In the genomic region with DNA sequence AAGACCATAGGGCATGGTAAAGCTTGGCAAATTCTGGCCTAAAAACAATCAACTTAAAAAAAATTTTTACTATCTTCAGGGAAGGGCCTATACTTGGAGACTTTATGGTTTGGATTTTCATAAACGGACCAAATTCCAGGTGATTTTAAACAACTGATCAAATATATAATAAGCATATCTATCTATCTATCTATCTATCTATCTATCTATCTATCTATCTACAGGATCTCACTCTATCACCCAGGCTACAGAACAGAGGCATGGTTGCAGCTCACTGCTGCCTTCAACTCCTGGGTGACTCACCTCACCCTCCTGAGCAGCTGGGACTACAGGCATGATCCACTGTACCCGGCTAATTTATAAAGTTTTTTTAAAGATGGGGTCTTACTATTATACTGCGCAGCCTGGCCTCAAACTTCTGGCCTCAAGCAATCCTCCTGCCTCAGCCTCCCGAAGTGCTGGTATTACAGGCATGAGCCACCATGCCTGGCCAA, we compare ENCODE assay signal across 28 cellular contexts. TPM values are rescaled to one million over a fixed set of nuclear protein-coding genes. Genes with fewer than 3 reads are reported as not detected.
DNase-seq lines count a peak whose midpoint lies in the region; ATAC-seq, FAIRE-seq and TF ChIP-seq lines count a peak whose summit lies in the region.
"Had no signal": no experiment of that assay in that cellular context is flagged by ENCODE, and none has a peak within 500 bp of the region (broad histone marks: within the 10 kb centered on the region; RNA-seq: fewer than 3 reads in every experiment).

No MANE protein-coding gene starts in this region.

- intact Hi-C loops in IMR-90 (cut with micrococcal nuclease), result no loop called here

- H2BK20ac ChIP-seq in IMR-90 (ENCODE audit: low read depth, low read length), result no peak overlapping the region

- no peak overlapping the region for H4K5ac ChIP-seq in IMR-90 (ENCODE audit: low read depth, low read length)

- no peaks in the 10 kb centered on the region for H3K27me3 Mint-ChIP-seq in T-helper 2 cell treated with Interferon-gamma antibody and Interleukin-4, amounts not matched to agents 5 μg/mL and 100 μg/mL, for 36 hours (ENCODE audit: low read depth)
- H3K27me3 Mint-ChIP-seq: activated CD8-positive, alpha-beta memory T cell treated with anti-CD3 and anti-CD28 coated beads, Interleukin-2, amount 10 ng/mL, durations not matched to agents 7 days and 5 days; CD4-positive, alpha-beta memory T cell had no signal

- H3K14ac ChIP-seq in IMR-90 (replicated peaks; ENCODE audit: low read depth, low read length) (no peak overlapping the region), trophoblast cell (ENCODE audit: low read length) (no peak overlapping the region)

- CTCF ChIA-PET in IMR-90 (lab: Yijun Ruan, JAX), result interaction anchor here (1.5 kb wide), 1 partner anchor 27 kb away, joined by 4 read pairs; no protein-coding TSS in a partner anchor

- in situ Hi-C loops in IMR-90 (cut with MboI; ENCODE audit: low sequenced_read_pairs), result no loop called here

- WGBS in IMR-90 (ENCODE audit: extremely low coverage in 2 of 2, insufficient read length in 1 of 2), 2 experiments, result 80% methylated on average over 1 of the region's 4 CpGs; no CpG with 5 or more reads in 1 of the 2 experiments
- WGBS in trophoblast cell (ENCODE audit: extremely low coverage, insufficient coverage, insufficient read length), result no CpG with 5 or more reads among the region's 4 CpGs

- H3K4ac ChIP-seq in IMR-90 (ENCODE audit: low read depth, low read length) (no peak overlapping the region), trophoblast cell (ENCODE audit: low read depth, low read length) (peak overlapping the region; percentile 14)

- no TSS peak for BruUV-seq in IMR-90 (replicated peaks; lab: Mats Ljungman, UMichigan)

- POLR2A ChIA-PET in IMR-90 (lab: Charles Lee; ENCODE audit: unreplicated experiment), result no interaction called here

- H3K79me2 ChIP-seq in trophoblast cell (ENCODE audit: control insufficient read depth, insufficient read depth, low read length, poor library complexity), result no peaks in the 10 kb centered on the region

- H3K23ac ChIP-seq in IMR-90 (ENCODE audit: low read depth, low read length), result no peak overlapping the region
- no peak overlapping the region for H3K23ac ChIP-seq in trophoblast cell (ENCODE audit: low read length)

- H2BK15ac ChIP-seq in IMR-90 (ENCODE audit: low read depth, low read length), result no peak overlapping the region

- no peak overlapping the region for H4K12ac ChIP-seq in trophoblast cell (ENCODE audit: low read depth, low read length)

- H3K36me3 Mint-ChIP-seq in T-helper 2 cell treated with Interferon-gamma antibody and Interleukin-4, amounts not matched to agents 5 μg/mL and 100 μg/mL, for 36 hours (ENCODE audit: low read depth), result peaks cover 19% of the 10 kb centered on the region

- H3K27me3 ChIP-seq in IMR-90 (ENCODE audit: control insufficient read depth, insufficient read depth, low read length), result no peaks in the 10 kb centered on the region
- no peaks in the 10 kb centered on the region for H3K27me3 ChIP-seq in trophoblast cell (ENCODE audit: insufficient read depth, low read length)
- H3K27me3 ChIP-seq: body of pancreas, gastroesophageal sphincter, SJSA1, stomach, tibial nerve had no signal

- DNase-seq in IMR-90 (peak; percentile 28), choroid plexus epithelial cell (ENCODE audit: low read depth) (peak; percentile 32), trophoblast cell (no peak), inferior parietal cortex (ENCODE audit: extremely low spot score) (no peak), H54 (ENCODE audit: insufficient read length, low spot score) (no peak)
- DNase-seq in T-helper 2 cell treated with Interferon-gamma antibody and Interleukin-4, amounts not matched to agents 5 μg/mL and 100 μg/mL, for 36 hours (ENCODE audit: low spot score), result no peak
- DNase-seq: activated CD4-positive, alpha-beta T cell treated with anti-CD3 and anti-CD28 coated beads for 48 hours; activated CD8-positive, alpha-beta memory T cell treated with anti-CD3 and anti-CD28 coated beads, Interleukin-2, amount 10 ng/mL, durations not matched to agents 7 days and 5 days; body of pancreas; CD4-positive, alpha-beta memory T cell; DMS 273 treated with DMSO at 0.1 percent for 48 hours; effector CD8-positive, alpha-beta T cell; islet precursor cell; NCI-H2171; NCI-H524; nephron progenitor cell; posterior cingulate gyrus; stomach had no signal

- no peaks in the 10 kb centered on the region for H3K9me3 Mint-ChIP-seq in T-helper 2 cell treated with Interferon-gamma antibody and Interleukin-4, amounts not matched to agents 5 μg/mL and 100 μg/mL, for 36 hours
- H3K9me3 Mint-ChIP-seq: activated naive CD4-positive, alpha-beta T cell treated with anti-CD3 and anti-CD28 coated beads, Interleukin-2, amount 50 U/mL, for 72 hours; CD4-positive, alpha-beta memory T cell; GM23338 had no signal

- no peak overlapping the region for H3K27ac Mint-ChIP-seq in T-helper 2 cell treated with Interferon-gamma antibody and Interleukin-4, amounts not matched to agents 5 μg/mL and 100 μg/mL, for 36 hours
- H3K27ac Mint-ChIP-seq: activated CD8-positive, alpha-beta memory T cell treated with anti-CD3 and anti-CD28 coated beads, Interleukin-2, amount 10 ng/mL, durations not matched to agents 7 days and 5 days; CD4-positive, alpha-beta memory T cell; GM23338; nephron progenitor cell had no signal

- no peak overlapping the region for H2BK12ac ChIP-seq in trophoblast cell (ENCODE audit: low read length)

- peaks cover 34% of the 10 kb centered on the region for H3K4me1 Mint-ChIP-seq in T-helper 2 cell treated with Interferon-gamma antibody and Interleukin-4, amounts not matched to agents 5 μg/mL and 100 μg/mL, for 36 hours (ENCODE audit: low read depth)

- FAIRE-seq in H54 (lab: Jason Lieb, UNC), result no peak
- FAIRE-seq: colon, G401.6, RCC 7860 had no signal

- H3K9me1 ChIP-seq in IMR-90 (ENCODE audit: insufficient read depth, low read length), result peaks cover 3% of the 10 kb centered on the region; the same call in 1 of the 2 replicates

- H4K20me1 ChIP-seq in IMR-90 (ENCODE audit: insufficient read depth, low read length), result peaks cover 25% of the 10 kb centered on the region

- H3K4me2 ChIP-seq in IMR-90 (ENCODE audit: low read depth, low read length) (no peak overlapping the region), trophoblast cell (ENCODE audit: low read length) (no peak overlapping the region)
- H3K4me2 ChIP-seq: GM23338 had no signal

- H2BK5ac ChIP-seq in IMR-90 (ENCODE audit: low read depth, low read length, poor library complexity, severe bottlenecking) (no peak overlapping the region), trophoblast cell (ENCODE audit: low read depth, low read length, poor library complexity) (no peak overlapping the region)

- H2AK9ac ChIP-seq in IMR-90 (replicated peaks; ENCODE audit: low read depth, low read length, poor library complexity), result no peak overlapping the region

- H4K91ac ChIP-seq in IMR-90 (ENCODE audit: insufficient read depth, low read depth, low read length), result no peak overlapping the region
- H4K91ac ChIP-seq in trophoblast cell (ENCODE audit: low read depth, low read length), result no peak overlapping the region

- H3K27ac ChIP-seq in IMR-90 (ENCODE audit: insufficient read depth, low read length) (no peak overlapping the region), trophoblast cell (ENCODE audit: low read depth, low read length) (no peak overlapping the region)
- H3K27ac ChIP-seq: body of pancreas, gastroesophageal sphincter, SJSA1, stomach, tibial nerve had no signal

- ATAC-seq in IMR-90 (ENCODE audit: low read depth) (peak; percentile 57; the same call in 1 of the 2 replicates), SK-N-SH treated with all-trans-retinoic acid at 6 μM for 48 hours (0 out of 3 replicates have a peak, but pooled peaks have one; percentile 28)
- ATAC-seq: activated CD8-positive, alpha-beta memory T cell treated with anti-CD3 and anti-CD28 coated beads, Interleukin-2, amount 10 ng/mL, durations not matched to agents 7 days and 5 days; activated naive CD4-positive, alpha-beta T cell treated with anti-CD3 and anti-CD28 coated beads, Interleukin-2, amount 50 U/mL, for 72 hours; body of pancreas; gastroesophageal sphincter; GM23338; sciatic nerve had no signal

- H3K9me3 ChIP-seq in IMR-90 (ENCODE audit: control insufficient read depth, insufficient read depth, low read length) (no peaks in the 10 kb centered on the region), trophoblast cell (ENCODE audit: insufficient read depth, low read depth, low read length) (no peaks in the 10 kb centered on the region)
- H3K9me3 ChIP-seq: body of pancreas, gastroesophageal sphincter, SJSA1, stomach, tibial nerve had no signal

- H3K9ac ChIP-seq in IMR-90 (ENCODE audit: low read depth, low read length), result no peak overlapping the region
- H3K9ac ChIP-seq in trophoblast cell (ENCODE audit: low read length), result no peak overlapping the region

- H3K56ac ChIP-seq in IMR-90 (ENCODE audit: extremely low read depth, insufficient read depth, low read length), result no peak overlapping the region

- H3K18ac ChIP-seq in IMR-90 (ENCODE audit: low read depth, low read length), result no peak overlapping the region
- no peak overlapping the region for H3K18ac ChIP-seq in trophoblast cell (ENCODE audit: low read length)

- no peak overlapping the region for H3K4me3 ChIP-seq in IMR-90 (ENCODE audit: insufficient read depth, low read depth, low read length)
- no peak overlapping the region for H3K4me3 ChIP-seq in choroid plexus epithelial cell (ENCODE audit: low read depth, low read length)
- H3K4me3 ChIP-seq in trophoblast cell (ENCODE audit: low read depth, low read length), result no peak overlapping the region
- H3K4me3 ChIP-seq: body of pancreas, gastroesophageal sphincter, GM23338, SJSA1, stomach, tibial nerve had no signal

- TF ChIP-seq CTCF in IMR-90 (conservative IDR thresholded peaks at IDR 0.05; ENCODE audit: low read depth, low read length), result no peak
- TF ChIP-seq CTCF in choroid plexus epithelial cell (conservative IDR thresholded peaks at IDR 0.05; ENCODE audit: low read depth, low read length), result no peak

- no peak overlapping the region for H2BK120ac ChIP-seq in IMR-90 (ENCODE audit: low read depth, low read length)
- no peak overlapping the region for H2BK120ac ChIP-seq in trophoblast cell (ENCODE audit: insufficient read depth, low read length, poor library complexity)

- H2AK5ac ChIP-seq in IMR-90 (ENCODE audit: low read depth, low read length) (no peak overlapping the region), trophoblast cell (ENCODE audit: low read length) (no peak overlapping the region)

- dilution Hi-C loops in IMR-90 (cut with HindIII; ENCODE audit: low sequenced_read_pairs, unreplicated experiment), result no loop called here

- H3K4me1 ChIP-seq in IMR-90 (ENCODE audit: control insufficient read depth, insufficient read depth, low read length) (peaks cover 5% of the 10 kb centered on the region), trophoblast cell (ENCODE audit: control insufficient read depth in 1 of 2, insufficient read depth in 2 of 2, low read length in 2 of 2) (peaks cover 0 to 3% of the 10 kb centered on the region in 2 experiments)

- H3K36me3 ChIP-seq in IMR-90 (ENCODE audit: control insufficient read depth, insufficient read depth, low read length), result no peaks in the 10 kb centered on the region
- H3K36me3 ChIP-seq in trophoblast cell (ENCODE audit: control insufficient read depth in 1 of 2, insufficient read depth in 2 of 2, low read length in 2 of 2), result no peaks in the 10 kb centered on the region
- H3K36me3 ChIP-seq: gastroesophageal sphincter, SJSA1, stomach, tibial nerve had no signal

- H2AFZ ChIP-seq in IMR-90 (replicated peaks; ENCODE audit: low read length, poor library complexity), result no peak overlapping the region
- H2AFZ ChIP-seq in trophoblast cell (ENCODE audit: insufficient read depth, low read length, poor library complexity), result no peak overlapping the region
- H2AFZ ChIP-seq: GM23338 had no signal

- no peak for TF ChIP-seq RAD21 in IMR-90 (IDR thresholded peaks at IDR 0.05; ENCODE audit: low read length)

- H3K79me1 ChIP-seq in IMR-90 (ENCODE audit: low read depth in 1 of 2, low read length in 2 of 2) (peaks cover 12 to 69% of the 10 kb centered on the region in 2 experiments; a peak in 3 of 4 replicates), trophoblast cell (ENCODE audit: low read length) (no peaks in the 10 kb centered on the region)

- H4K8ac ChIP-seq in IMR-90 (ENCODE audit: low read depth in 2 of 2, low read length in 2 of 2) (no peak overlapping the region), trophoblast cell (ENCODE audit: low read depth, low read length) (no peak overlapping the region)

- no peak overlapping the region for H3K4me3 Mint-ChIP-seq in T-helper 2 cell treated with Interferon-gamma antibody and Interleukin-4, amounts not matched to agents 5 μg/mL and 100 μg/mL, for 36 hours
- H3K4me3 Mint-ChIP-seq: activated CD8-positive, alpha-beta memory T cell treated with anti-CD3 and anti-CD28 coated beads, Interleukin-2, amount 10 ng/mL, durations not matched to agents 7 days and 5 days; GM23338; nephron progenitor cell had no signal

- TF ChIP-seq POLR2A in IMR-90 (IDR thresholded peaks at IDR 0.05; ENCODE audit: low read depth, low read length), result no peak
- TF ChIP-seq POLR2A in H54 (IDR thresholded peaks at IDR 0.05; ENCODE audit: low read depth, low read length), result no peak

RNA-seq across cellular contexts. Expression of a gene that starts 6.7 kb away (rescaled TPM):
- total RNA-seq in IMR-90 (2012; rRNA removed), result 53.8 and 82.5 TPM in 2 replicates
- polyA plus RNA-seq in IMR-90 (2012; rRNA removed), result 20.7 and 29.2 TPM in 2 replicates
- polyA plus RNA-seq in IMR-90 (2012; cell fraction: cytosol; rRNA removed), result 30.6 and 35.1 TPM in 2 replicates
- 40.1 and 54.9 TPM in 2 replicates for polyA plus RNA-seq in IMR-90 (2012; cell fraction: nucleus; rRNA removed; ENCODE audit: low replicate concordance)
- polyA plus RNA-seq in trophoblast cell (2013), result 56.0 and 59.8 TPM in 2 replicates

Comparison
In these comparisons a context has a peak if more than half of its experiments do, and no peak if none do; other contexts are left out.
1. DNase-seq: peak in IMR-90 (single experiment) and choroid plexus epithelial cell (single experiment); none in trophoblast cell (0 of 2), T-helper 2 cell treated with Interferon-gamma antibody and Interleukin-4, amounts not matched to agents 5 μg/mL and 100 μg/mL, for 36 hours (single experiment), inferior parietal cortex (single experiment) and H54 (single experiment).